Comparison of ENCODE assay signal across 19 cellular contexts in the genomic region with DNA sequence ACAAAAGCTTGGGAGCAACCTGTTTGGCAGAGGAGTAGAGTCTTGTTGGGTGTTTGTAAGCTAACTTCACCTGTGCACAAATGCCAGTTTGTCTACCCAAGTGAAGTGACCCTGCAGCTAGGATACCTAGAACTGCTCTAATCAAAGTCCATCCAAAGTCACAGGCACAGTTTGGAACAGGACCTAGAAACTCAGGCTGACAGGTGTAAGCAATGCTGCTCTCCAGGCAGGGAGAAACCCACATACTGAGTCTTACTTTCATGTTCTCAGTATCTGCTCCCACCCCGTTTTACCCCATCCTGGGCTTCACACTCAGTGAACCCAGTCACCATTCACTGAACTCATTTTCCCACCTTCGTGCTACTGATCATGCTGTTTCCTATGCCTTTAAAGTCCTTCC.
"Had no signal": no experiment of that assay in that cellular context is flagged by ENCODE, and none has a peak within 500 bp of the region (broad histone marks: within the 10 kb centered on the region; RNA-seq: fewer than 3 reads in every experiment).

No MANE protein-coding gene starts in this region.

- H3K27ac ChIP-seq: brain microvascular endothelial cell, foreskin keratinocyte, lower lobe of right lung, sigmoid colon, tibial artery had no signal

- H3K36me3 ChIP-seq: brain microvascular endothelial cell, lower lobe of right lung, sigmoid colon, tibial artery had no signal

- DNase-seq: activated CD4-positive, alpha-beta T cell treated with anti-CD3 and anti-CD28 coated beads for 1 hour; activated CD4-positive, alpha-beta T cell treated with anti-CD3 and anti-CD28 coated beads, Interleukin-2, amount 50 U/mL, for 4 hours; activated naive CD4-positive, alpha-beta T cell; activated T-cell treated with anti-CD3 and anti-CD28 coated beads for 4 hours; anterior cingulate cortex; brain microvascular endothelial cell; cortex of kidney; effector CD8-positive, alpha-beta T cell; foreskin keratinocyte; glutamatergic neuron; hypothalamus; kidney glomerular epithelial cell; lower lobe of right lung; midbrain; sigmoid colon; stimulated activated CD4-positive, alpha-beta T cell treated with anti-CD3 and anti-CD28 coated beads, Interleukin-2, amount 100 ng/mL, for 24 hours; tibial artery had no signal

- ATAC-seq: foreskin keratinocyte; lower lobe of right lung; stimulated activated effector memory CD8-positive, alpha-beta T cell treated with anti-CD3 and anti-CD28 coated beads, Interleukin-12 subunit alpha, Interleukin-12 subunit beta, amount 100 ng/mL, for 72 hours had no signal

- H3K27me3 ChIP-seq: brain microvascular endothelial cell, foreskin keratinocyte, sigmoid colon, tibial artery had no signal

- H3K9me3 ChIP-seq: lower lobe of right lung, sigmoid colon, tibial artery had no signal

- H3K4me3 ChIP-seq: lower lobe of right lung, sigmoid colon, tibial artery had no signal

- FAIRE-seq: endothelial cell of umbilical vein had no signal

- H3K4me1 ChIP-seq: sigmoid colon had no signal
